Comparison of ENCODE assay signal across 10 cellular contexts in the genomic region with DNA sequence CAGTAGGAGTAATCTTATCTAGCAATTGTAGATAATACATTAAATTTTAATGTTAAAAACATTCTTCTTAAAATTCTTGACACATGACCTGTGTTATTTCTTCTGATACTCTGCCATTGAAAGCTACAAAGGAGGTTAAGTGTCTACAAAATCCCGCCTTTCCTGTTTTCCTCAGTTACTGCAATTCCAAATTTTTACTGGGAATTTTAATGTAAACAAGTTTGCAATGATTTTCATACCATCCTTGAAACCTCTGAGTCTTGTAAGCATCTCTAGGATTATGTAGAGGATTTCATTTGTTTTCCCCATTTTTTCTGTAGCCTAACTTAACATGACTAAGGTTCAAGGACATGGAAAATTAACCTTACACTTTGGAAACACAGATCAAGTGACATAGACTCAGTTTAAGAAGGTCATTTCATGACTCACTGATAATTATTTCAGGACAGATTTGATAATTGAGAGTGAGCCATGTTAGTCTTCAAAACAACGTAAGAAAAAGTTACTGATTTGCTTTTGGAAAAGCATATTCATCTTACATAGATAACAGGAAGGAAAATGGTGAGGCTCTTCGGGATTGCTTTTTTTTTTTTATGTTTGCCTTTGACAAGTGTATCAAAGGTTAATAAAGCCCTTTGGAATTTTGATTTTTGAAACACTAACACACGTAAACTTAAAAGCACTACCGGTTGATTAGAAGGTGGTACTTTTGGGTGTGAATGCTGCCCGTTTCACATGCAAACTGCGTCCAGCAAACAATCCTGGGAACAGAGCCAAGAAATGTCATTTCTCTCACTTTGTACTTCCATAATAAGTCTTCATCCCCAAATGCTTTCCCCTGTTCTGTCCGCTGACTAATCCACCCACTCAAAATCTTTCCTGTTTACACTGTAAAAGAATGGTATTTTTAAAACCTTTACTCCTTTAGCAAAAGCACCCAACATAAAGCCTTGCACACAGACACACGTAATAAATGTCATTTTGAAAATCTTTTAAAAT. TPM values are rescaled to one million over a fixed set of nuclear protein-coding genes. Genes with fewer than 3 reads are reported as not detected.
DNase-seq lines count a peak whose midpoint lies in the region; ATAC-seq and TF ChIP-seq lines count a peak whose summit lies in the region.
"Had no signal": no experiment of that assay in that cellular context is flagged by ENCODE, and none has a peak within 500 bp of the region (broad histone marks: within the 10 kb centered on the region; RNA-seq: fewer than 3 reads in every experiment).

No MANE protein-coding gene starts in this region.

- no peak overlapping the region for H2AK5ac ChIP-seq in IMR-90 (ENCODE audit: low read depth, low read length)

- H3K9me3 ChIP-seq in A673 (ENCODE audit: low read depth, low read length, poor library complexity, severe bottlenecking) (peaks cover 6% of the 10 kb centered on the region), IMR-90 (ENCODE audit: control insufficient read depth, insufficient read depth, low read length) (peaks cover 3% of the 10 kb centered on the region; the same call in 1 of the 2 replicates), right lobe of liver (no peaks in the 10 kb centered on the region)

- H4K8ac ChIP-seq in IMR-90 (ENCODE audit: low read depth in 2 of 2, low read length in 2 of 2) = no peak overlapping the region

- CTCF ChIA-PET in A673 (lab: Charles Lee) (no interaction called here), IMR-90 (lab: Yijun Ruan, JAX) (interaction anchor here (0.6 kb wide), 1 partner anchor 69 kb away, joined by 3 read pairs; no protein-coding TSS in a partner anchor), MCF 10A (lab: Yijun Ruan, JAX) (interaction anchor here (0.7 to 1.2 kb wide), 4 partner anchors 11 to 167 kb away, joined by 3 to 4 read pairs (median 3); no protein-coding TSS in a partner anchor)

- H3K23ac ChIP-seq in IMR-90 (ENCODE audit: low read depth, low read length) = no peak overlapping the region; the same call in 1 of the 2 replicates

- peak overlapping the region; percentile 38 for H3K4me3 Mint-ChIP-seq in MCF 10A (ENCODE audit: unreplicated experiment)
- H3K4me3 Mint-ChIP-seq: CD8-positive, alpha-beta T cell had no signal

- H4K20me1 ChIP-seq in IMR-90 (ENCODE audit: insufficient read depth, low read length) = no peaks in the 10 kb centered on the region

- H3K56ac ChIP-seq in IMR-90 (ENCODE audit: extremely low read depth, insufficient read depth, low read length) = no peak overlapping the region

- peak overlapping the region; percentile 16; the same call in 1 of the 2 replicates for H3K18ac ChIP-seq in IMR-90 (ENCODE audit: low read depth, low read length)

- WGBS in IMR-90 (ENCODE audit: extremely low coverage in 2 of 2, insufficient read length in 1 of 2), 2 experiments = no CpG with 5 or more reads among the region's 9 CpGs
- 14% methylated on average over 9 of the region's 9 CpGs for WGBS in right lobe of liver (ENCODE audit: insufficient coverage, low coverage, low lambda C conversion rate, missing lambda C conversion rate)

- H3K4me2 ChIP-seq in IMR-90 (ENCODE audit: low read depth, low read length) = peak overlapping the region; percentile 98

- no peak overlapping the region for H2AFZ ChIP-seq in IMR-90 (replicated peaks; ENCODE audit: low read length, poor library complexity)

- no peak for TF ChIP-seq RAD21 in IMR-90 (IDR thresholded peaks at IDR 0.05; ENCODE audit: low read length)

- H3K36me3 ChIP-seq in A673 (ENCODE audit: insufficient read depth, low read length, poor library complexity, severe bottlenecking) (no peaks in the 10 kb centered on the region), IMR-90 (ENCODE audit: control insufficient read depth, insufficient read depth, low read length) (no peaks in the 10 kb centered on the region), right lobe of liver (no peaks in the 10 kb centered on the region)

- no peak overlapping the region for H4K5ac ChIP-seq in IMR-90 (ENCODE audit: low read depth, low read length)

- H2BK15ac ChIP-seq in IMR-90 (ENCODE audit: low read depth, low read length) = no peak overlapping the region

- BruUV-seq in A673 (replicated peaks; lab: Mats Ljungman, UMichigan) (no TSS peak), IMR-90 (replicated peaks; lab: Mats Ljungman, UMichigan) (no TSS peak), MCF 10A (replicated peaks; lab: Mats Ljungman, UMichigan) (no TSS peak)

- H3K4me3 ChIP-seq in A673 (ENCODE audit: low read depth, low read length, poor library complexity, severe bottlenecking) (peak overlapping the region; percentile 21), IMR-90 (ENCODE audit: insufficient read depth, low read depth, low read length) (peak overlapping the region; percentile 30; the same call in 1 of the 2 replicates), right lobe of liver (peak overlapping the region in 2 of 3 donors; percentile 7 to 17)

- intact Hi-C loops in A673 (cut with micrococcal nuclease; ENCODE audit: unreplicated experiment) (loop anchor here (2.0 to 10.0 kb wide), 5 partner anchors 38 to 1142 kb away; a partner anchor contains a TSS), IMR-90 (cut with micrococcal nuclease) (no loop called here), MCF 10A (cut with micrococcal nuclease) (no loop called here), right lobe of liver (cut with DNase I) (no loop called here)

- no peak overlapping the region for H4K91ac ChIP-seq in IMR-90 (ENCODE audit: insufficient read depth, low read depth, low read length)

- ATAC-seq in IMR-90 (ENCODE audit: low read depth) (peak; percentile 75), right lobe of liver (peak; percentile 36 to 71 (median 56)), HG03442 (IDR thresholded peaks at IDR 0.05; ENCODE audit: unreplicated experiment) (no peak), HG03439 (IDR thresholded peaks at IDR 0.05; ENCODE audit: unreplicated experiment) (no peak)
- ATAC-seq: activated naive CD4-positive, alpha-beta T cell treated with anti-CD3 and anti-CD28 coated beads, Interleukin-2, amount 50 U/mL, for 72 hours; CD8-positive, alpha-beta T cell had no signal

- dilution Hi-C loops in IMR-90 (cut with HindIII; ENCODE audit: low sequenced_read_pairs, unreplicated experiment) = no loop called here

- H3K14ac ChIP-seq in IMR-90 (replicated peaks; ENCODE audit: low read depth, low read length) = no peak overlapping the region

- no peaks in the 10 kb centered on the region; the same call in 1 of the 2 replicates for H3K9me1 ChIP-seq in IMR-90 (ENCODE audit: insufficient read depth, low read length)

- peak overlapping the region; percentile 100 for H3K27ac ChIP-seq in A673 (ENCODE audit: low read depth, low read length, poor library complexity, severe bottlenecking)
- no peak overlapping the region for H3K27ac ChIP-seq in IMR-90 (ENCODE audit: insufficient read depth, low read length)
- peak overlapping the region; percentile 14 to 80 (median 71) for H3K27ac ChIP-seq in right lobe of liver

- peaks cover 6% of the 10 kb centered on the region for H3K9me3 Mint-ChIP-seq in MCF 10A (ENCODE audit: unreplicated experiment)
- H3K9me3 Mint-ChIP-seq: activated naive CD4-positive, alpha-beta T cell treated with anti-CD3 and anti-CD28 coated beads, Interleukin-2, amount 50 U/mL, for 72 hours had no signal

- peak overlapping the region; percentile 99 for H3K27ac Mint-ChIP-seq in MCF 10A (ENCODE audit: low read depth, unreplicated experiment)
- H3K27ac Mint-ChIP-seq: activated naive CD4-positive, alpha-beta T cell treated with anti-CD3 and anti-CD28 coated beads, Interleukin-2, amount 50 U/mL, for 72 hours; CD8-positive, alpha-beta T cell had no signal

- no peak overlapping the region for H2AK9ac ChIP-seq in IMR-90 (replicated peaks; ENCODE audit: low read depth, low read length, poor library complexity)

- H3K27me3 Mint-ChIP-seq in MCF 10A (ENCODE audit: insufficient read depth, unreplicated experiment) = no peaks in the 10 kb centered on the region

- peaks cover 5% of the 10 kb centered on the region for H3K36me3 Mint-ChIP-seq in MCF 10A (ENCODE audit: insufficient read depth, unreplicated experiment)
- H3K36me3 Mint-ChIP-seq: activated naive CD4-positive, alpha-beta T cell treated with anti-CD3 and anti-CD28 coated beads, Interleukin-2, amount 50 U/mL, for 72 hours; CD8-positive, alpha-beta T cell had no signal

- no peak overlapping the region for H2BK5ac ChIP-seq in IMR-90 (ENCODE audit: low read depth, low read length, poor library complexity, severe bottlenecking)

- H3K9ac ChIP-seq in IMR-90 (ENCODE audit: low read depth, low read length) = no peak overlapping the region

- peak overlapping the region; percentile 12; the same call in 1 of the 2 replicates for H3K4ac ChIP-seq in IMR-90 (ENCODE audit: low read depth, low read length)

- H3K27me3 ChIP-seq in A673 (replicated peaks; ENCODE audit: insufficient read depth, low read depth, low read length, poor library complexity) (no peaks in the 10 kb centered on the region), IMR-90 (ENCODE audit: control insufficient read depth, insufficient read depth, low read length) (no peaks in the 10 kb centered on the region), right lobe of liver (no peaks in the 10 kb centered on the region)

- H2BK20ac ChIP-seq in IMR-90 (ENCODE audit: low read depth, low read length) = no peak overlapping the region

- in situ Hi-C loops in IMR-90 (cut with MboI; ENCODE audit: low sequenced_read_pairs) = loop anchor here (25.0 kb wide), 1 partner anchor 700 kb away; no protein-coding TSS in a partner anchor

- H3K79me1 ChIP-seq in IMR-90 (ENCODE audit: low read depth in 1 of 2, low read length in 2 of 2) = no peaks in the 10 kb centered on the region

- no peak overlapping the region for H2BK120ac ChIP-seq in IMR-90 (ENCODE audit: low read depth, low read length)

- no peak for TF ChIP-seq CTCF in A673 (conservative IDR thresholded peaks at IDR 0.05; ENCODE audit: low read depth, low read length)
- no peak for TF ChIP-seq CTCF in IMR-90 (conservative IDR thresholded peaks at IDR 0.05; ENCODE audit: low read depth, low read length)
- TF ChIP-seq CTCF in MCF 10A (IDR thresholded peaks at IDR 0.05; ENCODE audit: unreplicated experiment) = no peak
- TF ChIP-seq CTCF in right lobe of liver (IDR thresholded peaks at IDR 0.05) = no peak

- TF ChIP-seq POLR2A in IMR-90 (IDR thresholded peaks at IDR 0.05; ENCODE audit: low read depth, low read length) = no peak
- peak; percentile 14 for TF ChIP-seq POLR2A in right lobe of liver (IDR thresholded peaks at IDR 0.05)

- peaks cover 23% of the 10 kb centered on the region for H3K4me1 Mint-ChIP-seq in MCF 10A (ENCODE audit: insufficient read depth, unreplicated experiment)

- H3K4me1 ChIP-seq in A673 (ENCODE audit: insufficient read depth, low read length, poor library complexity, severe bottlenecking) (peaks cover 66% of the 10 kb centered on the region), IMR-90 (ENCODE audit: control insufficient read depth, insufficient read depth, low read length) (peaks cover 5% of the 10 kb centered on the region; the same call in 1 of the 2 replicates), right lobe of liver (peaks cover 0 to 51% (median 10%) of the 10 kb centered on the region in 4 donors)

- POLR2A ChIA-PET in A673 (lab: Charles Lee; ENCODE audit: low non-redundant PET) (no interaction called here), IMR-90 (lab: Charles Lee; ENCODE audit: unreplicated experiment) (no interaction called here), MCF 10A (lab: Yijun Ruan, JAX) (interaction anchor here (0.7 to 9.3 kb wide), 4 partner anchors 40 to 158 kb away, joined by 3 to 288 read pairs (median 24); a partner anchor contains a TSS)

- DNase-seq in A673 (ENCODE audit: low spot score) (peak; percentile 89), IMR-90 (peak; percentile 79), MCF 10A (ENCODE audit: unreplicated experiment) (peak; percentile 94), right lobe of liver (no peak), D341Med (ENCODE audit: low spot score) (no peak), NOMO-1 treated with dmso at 0.1 percent for 144 hours (lab: John Stamatoyannopoulos, UW; ENCODE audit: unreplicated experiment) (no peak)
- DNase-seq: CD8-positive, alpha-beta T cell had no signal

RNA-seq across cellular contexts. Expression of a gene that starts 39.4 kb away (rescaled TPM):
- 174 and 183 TPM in 2 replicates for total RNA-seq in A673 (2021)
- total RNA-seq in IMR-90 (2012; rRNA removed) = 159 and 188 TPM in 2 replicates
- polyA plus RNA-seq in IMR-90 (2012; rRNA removed) = 96.5 and 98.9 TPM in 2 replicates
- polyA plus RNA-seq in IMR-90 (2012; cell fraction: cytosol; rRNA removed) = 50.8 and 51.2 TPM in 2 replicates
- polyA plus RNA-seq in IMR-90 (2012; cell fraction: nucleus; rRNA removed; ENCODE audit: low replicate concordance) = 53.9 and 106 TPM in 2 replicates
- total RNA-seq in MCF 10A (2022) = 151 and 158 TPM in 2 replicates
- total RNA-seq in right lobe of liver = 100 to 1,000 TPM in 3 of 6 experiments, 10 to 100 TPM in 3; 71.9 to 135 (median 101) TPM

Comparison
In these comparisons a context has a peak if more than half of its experiments do, and no peak if none do; other contexts are left out.
1. DNase-seq: peak in A673 (single experiment), IMR-90 (single experiment) and MCF 10A (single experiment); none in right lobe of liver (0 of 3), D341Med (single experiment) and NOMO-1 treated with dmso at 0.1 percent for 144 hours (single experiment).
2. ATAC-seq: peak in IMR-90 (single experiment) and right lobe of liver (4 of 4); none in HG03442 (single experiment) and HG03439 (single experiment).
3. Peak in every context shown above with its lines, with median percentiles within 50 percentile points of each other: H3K4me3 ChIP-seq.